ENCODE assay signal across 20 cellular contexts in the genomic region with DNA sequence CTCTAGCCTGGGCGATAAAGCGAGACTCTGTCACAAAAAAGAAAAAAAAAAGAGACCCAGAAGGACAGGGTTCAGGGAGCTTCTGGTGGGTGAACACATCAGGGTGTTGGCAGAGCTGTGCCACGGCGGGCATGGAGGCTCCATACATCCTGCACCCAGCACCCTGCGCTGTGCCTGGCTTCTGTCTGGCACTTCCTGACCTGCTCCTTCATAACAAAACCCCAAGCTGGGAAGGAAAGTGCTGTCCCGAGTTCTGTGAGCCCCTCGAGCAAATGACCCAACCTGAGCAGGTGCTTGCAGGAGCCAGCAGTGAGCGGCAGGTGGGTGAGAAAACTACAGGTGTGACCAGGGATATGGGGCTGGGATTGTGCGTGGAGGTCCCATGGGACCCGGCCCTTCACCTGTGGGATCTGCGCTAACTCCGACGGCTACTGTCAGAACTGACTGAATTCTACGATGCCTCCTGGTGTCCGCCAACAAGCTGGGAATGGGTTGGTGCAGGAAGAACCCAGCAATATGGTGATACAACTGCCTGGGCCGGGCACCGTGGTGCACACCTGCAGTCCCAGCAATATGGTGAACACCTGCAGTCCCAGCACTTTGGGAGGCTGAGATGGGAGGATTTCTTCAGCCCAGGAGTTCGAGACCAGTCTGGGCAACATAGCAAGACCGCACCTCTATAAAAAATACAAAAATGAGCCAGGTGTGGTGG. TPM values are rescaled to one million over a fixed set of nuclear protein-coding genes. Genes with fewer than 3 reads are reported as not detected.
DNase-seq lines count a peak whose midpoint lies in the region; ATAC-seq and TF ChIP-seq lines count a peak whose summit lies in the region.
"Had no signal": no experiment of that assay in that cellular context is flagged by ENCODE, and none has a peak within 500 bp of the region (broad histone marks: within the 10 kb centered on the region; RNA-seq: fewer than 3 reads in every experiment).

No MANE protein-coding gene starts in this region.

- H2AFZ ChIP-seq in SK-N-SH (ENCODE audit: low read depth) = no peak overlapping the region
- H2AFZ ChIP-seq: GM23338 had no signal

- H3K27ac Mint-ChIP-seq in chondrocyte (ENCODE audit: unreplicated experiment) = peak overlapping the region; percentile 17
- peak overlapping the region; percentile 86 for H3K27ac Mint-ChIP-seq in stimulated activated naive B cell treated with anti-CD40 and anti-IgM and Interleukin-4, amounts not matched to agents 10 μg/mL and 1 μg/mL and 100 μg/mL, for 72 hours
- H3K27ac Mint-ChIP-seq: GM23338, IgD-negative memory B cell had no signal

- no peaks in the 10 kb centered on the region for H3K9me2 ChIP-seq in SK-N-SH

- H3K4me2 ChIP-seq in SK-N-SH = no peak overlapping the region
- H3K4me2 ChIP-seq: BLaER1, GM23338 had no signal

- POLR2A ChIA-PET in SK-N-SH (lab: Yijun Ruan, JAX) = no interaction called here

- TF ChIP-seq CTCF in SK-N-SH (IDR thresholded peaks at IDR 0.05) = no peak
- no peak for TF ChIP-seq CTCF in chondrocyte (IDR thresholded peaks at IDR 0.05)
- no peak for TF ChIP-seq CTCF in lower lobe of right lung (IDR thresholded peaks at IDR 0.05)

- DNase-seq in SK-N-SH (no peak), chondrocyte (ENCODE audit: low spot score) (peak; percentile 67), lower lobe of right lung (peak; percentile 28), NCI-H1048 (lab: John Stamatoyannopoulos, UW) (no peak), NCI-H2227 treated with DMSO at 0.1 percent for 48 hours (lab: John Stamatoyannopoulos, UW) (no peak)
- no peak for DNase-seq in stimulated activated naive B cell treated with anti-CD40 and anti-IgM and Interleukin-4, amounts not matched to agents 10 μg/mL and 1 μg/mL and 100 μg/mL, for 72 hours
- DNase-seq: ACHN, HCEC 1CT, NCI-H1694, NCI-H2081, NCI-H446 treated with DMSO at 0.1 percent for 48 hours, NCI-H526 treated with DMSO at 0.1 percent for 48 hours, Right ventricle myocardium superior had no signal

- no peak overlapping the region for H3K9ac ChIP-seq in SK-N-SH
- H3K9ac ChIP-seq: BLaER1 had no signal

- no peak overlapping the region for H3K4me3 Mint-ChIP-seq in chondrocyte (ENCODE audit: unreplicated experiment)
- no peak overlapping the region for H3K4me3 Mint-ChIP-seq in stimulated activated naive B cell treated with anti-CD40 and anti-IgM and Interleukin-4, amounts not matched to agents 10 μg/mL and 1 μg/mL and 100 μg/mL, for 72 hours
- H3K4me3 Mint-ChIP-seq: CD4-positive, alpha-beta memory T cell; GM23338; IgD-negative memory B cell had no signal

- peaks cover 18% of the 10 kb centered on the region for H3K36me3 Mint-ChIP-seq in chondrocyte (ENCODE audit: low read depth)
- peaks cover 47 to 58% of the 10 kb centered on the region in 2 donors for H3K36me3 Mint-ChIP-seq in stimulated activated naive B cell treated with anti-CD40 and anti-IgM and Interleukin-4, amounts not matched to agents 10 μg/mL and 1 μg/mL and 100 μg/mL, for 72 hours

- H3K27me3 ChIP-seq in SK-N-SH (ENCODE audit: insufficient read depth) (no peaks in the 10 kb centered on the region), lower lobe of right lung (ENCODE audit: low read depth) (no peaks in the 10 kb centered on the region)
- H3K27me3 ChIP-seq: BLaER1 had no signal

- no peaks in the 10 kb centered on the region for H3K4me1 Mint-ChIP-seq in chondrocyte (ENCODE audit: low read depth)
- no peaks in the 10 kb centered on the region for H3K4me1 Mint-ChIP-seq in stimulated activated naive B cell treated with anti-CD40 and anti-IgM and Interleukin-4, amounts not matched to agents 10 μg/mL and 1 μg/mL and 100 μg/mL, for 72 hours
- H3K4me1 Mint-ChIP-seq: GM23338 had no signal

- TF ChIP-seq RAD21 in SK-N-SH (IDR thresholded peaks at IDR 0.05; ENCODE audit: low read length) = no peak

- CTCF ChIA-PET in SK-N-SH (lab: Yijun Ruan, JAX) = no interaction called here

- no peaks in the 10 kb centered on the region for H3K27me3 Mint-ChIP-seq in chondrocyte (ENCODE audit: low read depth)
- H3K27me3 Mint-ChIP-seq in stimulated activated naive B cell treated with anti-CD40 and anti-IgM and Interleukin-4, amounts not matched to agents 10 μg/mL and 1 μg/mL and 100 μg/mL, for 72 hours = no peaks in the 10 kb centered on the region
- H3K27me3 Mint-ChIP-seq: CD4-positive, alpha-beta memory T cell; IgD-negative memory B cell had no signal

- H4K20me1 ChIP-seq in SK-N-SH (ENCODE audit: insufficient read depth) = no peaks in the 10 kb centered on the region
- H4K20me1 ChIP-seq: BLaER1 had no signal

- no peaks in the 10 kb centered on the region for H3K9me3 ChIP-seq in SK-N-SH
- no peaks in the 10 kb centered on the region for H3K9me3 ChIP-seq in lower lobe of right lung

- H3F3A ChIP-seq in SK-N-SH (replicated peaks; ENCODE audit: insufficient read depth) = no peaks in the 10 kb centered on the region

- H3K9me3 Mint-ChIP-seq in chondrocyte (ENCODE audit: low read depth) = no peaks in the 10 kb centered on the region
- H3K9me3 Mint-ChIP-seq in stimulated activated naive B cell treated with anti-CD40 and anti-IgM and Interleukin-4, amounts not matched to agents 10 μg/mL and 1 μg/mL and 100 μg/mL, for 72 hours = no peaks in the 10 kb centered on the region
- H3K9me3 Mint-ChIP-seq: CD4-positive, alpha-beta memory T cell; IgD-negative memory B cell had no signal

- 94% methylated on average over 15 of the region's 19 CpGs for WGBS in SK-N-SH (ENCODE audit: low lambda C conversion rate)

- TF ChIP-seq EP300 in SK-N-SH (IDR thresholded peaks at IDR 0.05; ENCODE audit: borderline replicate concordance in 1 of 2, low read depth in 1 of 2, low read length in 1 of 2) = no peak

- H3K4me1 ChIP-seq in SK-N-SH (ENCODE audit: control insufficient read depth in 1 of 2, insufficient read depth in 2 of 2, low read depth in 1 of 2, low read length in 1 of 2) (no peaks in the 10 kb centered on the region), lower lobe of right lung (no peaks in the 10 kb centered on the region)
- H3K4me1 ChIP-seq: BLaER1 had no signal

- H3K27ac ChIP-seq in SK-N-SH (ENCODE audit: low read depth in 2 of 2, low read length in 1 of 2) = no peak overlapping the region
- no peak overlapping the region for H3K27ac ChIP-seq in lower lobe of right lung
- H3K27ac ChIP-seq: 22Rv1, BLaER1 had no signal

- ATAC-seq in SK-N-SH treated with all-trans-retinoic acid at 6 μM for 48 hours (0 out of 3 replicates have a peak, but pooled peaks have one; percentile 19), lower lobe of right lung (no peak), HG03442 (IDR thresholded peaks at IDR 0.05; ENCODE audit: unreplicated experiment) (no peak)
- no peak for ATAC-seq in stimulated activated naive B cell treated with anti-CD40 and anti-IgM and Interleukin-4, amounts not matched to agents 10 μg/mL and 1 μg/mL and 100 μg/mL, for 72 hours (replicated peaks)

- H3K79me2 ChIP-seq in SK-N-SH (ENCODE audit: insufficient read depth) = no peaks in the 10 kb centered on the region

- H3K36me3 ChIP-seq in SK-N-SH (replicated peaks in 1 of 2; ENCODE audit: control insufficient read depth in 1 of 2, insufficient read depth in 2 of 2, low read length in 1 of 2) (peaks cover 3 to 4% of the 10 kb centered on the region in 2 experiments), lower lobe of right lung (peaks cover 39% of the 10 kb centered on the region)

- intact Hi-C loops in lower lobe of right lung (cut with DNase I) = no loop called here

- no peak overlapping the region for H3K4me3 ChIP-seq in SK-N-SH (ENCODE audit: low read depth in 2 of 2, low read length in 1 of 2)
- H3K4me3 ChIP-seq in lower lobe of right lung = no peak overlapping the region
- H3K4me3 ChIP-seq: BLaER1, GM23338 had no signal

TF ChIP-seq in SK-N-SH treated with all-trans-retinoic acid at 6 μM for 48 hours, 23 proteins besides CTCF, POLR2A, EP300 and RAD21 (continues in another document):
- no peak for TF ChIP-seq TCF4 (CRISPR knock-in tag; IDR thresholded peaks at IDR 0.05; ENCODE audit: borderline replicate concordance)
- no peak for TF ChIP-seq ZNF8 (CRISPR knock-in tag; IDR thresholded peaks at IDR 0.05)

TF ChIP-seq in SK-N-SH, 30 proteins besides CTCF, POLR2A, EP300 and RAD21:
- TF ChIP-seq ELF1 (IDR thresholded peaks at IDR 0.05) = no peak
- no peak for TF ChIP-seq YY1 (IDR thresholded peaks at IDR 0.05; ENCODE audit: low read depth)
- no peak for TF ChIP-seq JUND (IDR thresholded peaks at IDR 0.05)
- TF ChIP-seq MEF2A (IDR thresholded peaks at IDR 0.05; ENCODE audit: borderline replicate concordance, low read depth) = no peak
- no peak for TF ChIP-seq FOXM1 (IDR thresholded peaks at IDR 0.05; ENCODE audit: low read depth)
- no peak for TF ChIP-seq RXRA (IDR thresholded peaks at IDR 0.05; ENCODE audit: borderline replicate concordance, low read depth)
- no peak for TF ChIP-seq TAF1 (IDR thresholded peaks at IDR 0.05; ENCODE audit: borderline replicate concordance, low read depth, low read length)
- no peak for TF ChIP-seq TCF12 (IDR thresholded peaks at IDR 0.05)
- no peak for TF ChIP-seq SIN3A (IDR thresholded peaks at IDR 0.05; ENCODE audit: borderline replicate concordance, low read depth, low read length)

RNA-seq across cellular contexts. Expression of a gene that starts 18.9 kb away (rescaled TPM):
- polyA plus RNA-seq in SK-N-SH (2012; rRNA removed) = 34.7 and 37.7 TPM in 2 replicates
- 18.0 and 22.9 TPM in 2 replicates for polyA plus RNA-seq in SK-N-SH (2012; cell fraction: cytosol; rRNA removed)
- 47.0 and 65.2 TPM in 2 replicates for polyA plus RNA-seq in SK-N-SH (2012; cell fraction: nucleus; rRNA removed)
- total RNA-seq in chondrocyte (19.6 to 29.0 TPM (median 20.2 TPM) in 3 replicates), lower lobe of right lung (19.1 TPM)

RNA-seq across cellular contexts. Expression of a gene that starts 41.9 kb away (rescaled TPM):
- polyA plus RNA-seq in SK-N-SH (2012; rRNA removed) = 819 and 981 TPM in 2 replicates
- polyA plus RNA-seq in SK-N-SH (2012; cell fraction: cytosol; rRNA removed) = 485 and 755 TPM in 2 replicates
- polyA plus RNA-seq in SK-N-SH (2012; cell fraction: nucleus; rRNA removed) = 272 and 356 TPM in 2 replicates
- total RNA-seq in chondrocyte (270 to 332 TPM (median 327 TPM) in 3 replicates), lower lobe of right lung (335 TPM)

Comparison
In these comparisons a context has a peak if more than half of its experiments do, and no peak if none do; other contexts are left out.
1. DNase-seq: peak in chondrocyte (single experiment) and lower lobe of right lung (single experiment); none in SK-N-SH (single experiment), stimulated activated naive B cell treated with anti-CD40 and anti-IgM and Interleukin-4, amounts not matched to agents 10 μg/mL and 1 μg/mL and 100 μg/mL, for 72 hours (single experiment), NCI-H1048 (single experiment) and NCI-H2227 treated with DMSO at 0.1 percent for 48 hours (single experiment).